20 cellular contexts compared by ENCODE assay signal in genomic region chr18:74914052-74914591, GRCh38.
"Had no signal": no experiment of that assay in that cellular context is flagged by ENCODE, and none has a peak within 500 bp of the region (broad histone marks: within the 10 kb centered on the region; RNA-seq: fewer than 3 reads in every experiment).

No MANE protein-coding gene starts in this region.

- H3K27ac ChIP-seq: ascending aorta, body of pancreas had no signal

- H3K4me1 ChIP-seq: ascending aorta, body of pancreas had no signal

- DNase-seq: activated CD4-positive, alpha-beta T cell treated with anti-CD3 and anti-CD28 coated beads for 48 hours; activated CD4-positive, alpha-beta T cell treated with anti-CD3 and anti-CD28 coated beads, Interleukin-2, amount 50 U/mL, for 4 hours; activated CD4-positive, CD25-positive, alpha-beta regulatory T cell treated with anti-CD3 and anti-CD28 coated beads, Interleukin-2, amount 50 U/mL, for 72 hours; activated CD8-positive, alpha-beta memory T cell treated with anti-CD3 and anti-CD28 coated beads, Interleukin-2, amount 50 U/mL, for 48 hours; activated CD8-positive, alpha-beta T cell treated with anti-CD3 and anti-CD28 coated beads, Interleukin-2, amount 10 ng/mL, durations not matched to agents 7 days and 5 days; activated T-cell treated with anti-CD3 and anti-CD28 coated beads, Interleukin-2, amount 50 U/mL, for 1 hour; body of pancreas; central memory CD4-positive, alpha-beta T cell; NCI-H1092; NCI-H1417 treated with DMSO at 0.1 percent for 48 hours; NCI-H1694; NCI-H2029; NCI-H345; NCI-H510A; NCI-H526 treated with DMSO at 0.1 percent for 48 hours; NCI-H82; SIG-M5; T-helper 1 cell had no signal

- ATAC-seq: activated CD8-positive, alpha-beta T cell treated with anti-CD3 and anti-CD28 coated beads, Interleukin-2, amount 10 ng/mL, durations not matched to agents 7 days and 5 days; body of pancreas had no signal

- H3K9me3 ChIP-seq: ascending aorta, body of pancreas had no signal

- H3K36me3 ChIP-seq: ascending aorta had no signal

- H3K4me3 ChIP-seq: ascending aorta, body of pancreas had no signal

- FAIRE-seq: bronchial epithelial cell had no signal

- H3K27me3 ChIP-seq: ascending aorta, body of pancreas had no signal
